Comparison of ENCODE assay signal across 17 cellular contexts in genomic region chr9:111050819-111051218, GRCh38. TPM values are rescaled to one million over a fixed set of nuclear protein-coding genes. Genes with fewer than 3 reads are reported as not detected.
DNase-seq lines count a peak whose midpoint lies in the region; ATAC-seq and TF ChIP-seq lines count a peak whose summit lies in the region.
"Had no signal": no experiment of that assay in that cellular context is flagged by ENCODE, and none has a peak within 500 bp of the region (broad histone marks: within the 10 kb centered on the region; RNA-seq: fewer than 3 reads in every experiment).

No MANE protein-coding gene starts in this region.

- POLR2A ChIA-PET in RWPE1 (lab: Yijun Ruan, JAX; ENCODE audit: low non-redundant PET): no interaction called here

- peak; percentile 75 for ATAC-seq in omental fat pad (ENCODE audit: low FRiP score)
- no peak for ATAC-seq in HG02588 (IDR thresholded peaks at IDR 0.05; ENCODE audit: unreplicated experiment)
- no peak for ATAC-seq in esophagus mucosa
- ATAC-seq: A549, HepG2 had no signal

- H3K27ac ChIP-seq in RWPE1: no peak overlapping the region
- H3K27ac ChIP-seq: A549, C4-2B, Peyer's patch had no signal

- CTCF ChIA-PET in RWPE1 (lab: Yijun Ruan, JAX): no interaction called here

- no peak overlapping the region for H3K4me3 ChIP-seq in cardiac fibroblast (replicated peaks in 1 of 2; ENCODE audit: low read depth in 2 of 2, low read length in 2 of 2)
- H3K4me3 ChIP-seq: A549, Peyer's patch had no signal

- TF ChIP-seq CTCF in RWPE1 (conservative IDR thresholded peaks at IDR 0.05; ENCODE audit: low read depth): no peak
- TF ChIP-seq CTCF in cardiac fibroblast (IDR thresholded peaks at IDR 0.05; ENCODE audit: low read depth, low read length): no peak
- TF ChIP-seq CTCF in omental fat pad (IDR thresholded peaks at IDR 0.05): no peak

- DNase-seq in EL (peak; percentile 50), RWPE1 (ENCODE audit: low spot score) (peak; percentile 40), cardiac fibroblast (ENCODE audit: low read depth in 2 of 2) (peak; percentile 43 to 45), omental fat pad (ENCODE audit: low spot score) (no peak), NCI-H774 (lab: John Stamatoyannopoulos, UW) (no peak)
- DNase-seq: DMS 273 treated with DMSO at 0.1 percent for 48 hours, H7, MM.1S, NCI-H1092 treated with DMSO at 0.1 percent for 48 hours, Peyer's patch, SHP77, SK-N-SH had no signal

RNA-seq across cellular contexts. Expression of gene LPAR1, which starts 12.5 kb away (rescaled TPM):
- total RNA-seq in omental fat pad (10 to 100 TPM; 25.1 to 93.0 (median 64.8) TPM), esophagus mucosa (7.5 TPM)
- total RNA-seq: HepG2 had no signal

Comparison
In these comparisons a context has a peak if more than half of its experiments do, and no peak if none do; other contexts are left out.
1. DNase-seq: peak in EL (single experiment), RWPE1 (single experiment) and cardiac fibroblast (2 of 2); none in omental fat pad (single experiment) and NCI-H774 (single experiment).